23 cellular contexts compared by ENCODE assay signal in genomic region chr14:31835049-31835448, GRCh38.
"Had no signal": no experiment of that assay in that cellular context is flagged by ENCODE, and none has a peak within 500 bp of the region (broad histone marks: within the 10 kb centered on the region; RNA-seq: fewer than 3 reads in every experiment).

No MANE protein-coding gene starts in this region.

- H3K27ac Mint-ChIP-seq: activated naive CD8-positive, alpha-beta T cell treated with anti-CD3 and anti-CD28 coated beads for 36 hours; activated T-helper 2 cell treated with anti-CD3 and anti-CD28 coated beads, Interferon-gamma antibody, Interleukin-2, Interleukin-4, amounts not matched to agents 10 μg/mL and 5 μg/mL and 100 μg/mL, durations not matched to agents 14 hours and 24 hours and 36 hours; memory B cell; type B pancreatic cell; WTC11 had no signal

- H3K4me3 ChIP-seq: cardiac muscle cell, esophagus muscularis mucosa, gastrocnemius medialis, mucosa of descending colon, sigmoid colon, thoracic aorta, vagina had no signal

- H3K36me3 Mint-ChIP-seq: type B pancreatic cell, WTC11 had no signal

- DNase-seq: activated CD8-positive, alpha-beta memory T cell treated with anti-CD3 and anti-CD28 coated beads, Interleukin-2, amount 50 U/mL, for 4 hours; activated naive CD4-positive, alpha-beta T cell; activated naive CD8-positive, alpha-beta T cell treated with anti-CD3 and anti-CD28 coated beads for 36 hours; activated T-cell treated with anti-CD3 and anti-CD28 coated beads, Interleukin-2, amount 50 U/mL, for 4 hours; amniotic stem cell; effector CD8-positive, alpha-beta T cell; gastrocnemius medialis; hippocampal formation; left ventricle myocardium superior; nucleus accumbens; sigmoid colon; stimulated activated CD4-positive, alpha-beta T cell treated with anti-CD3 and anti-CD28 coated beads, Interleukin-4, amount 100 ng/mL, for 1 hour; stimulated activated naive CD4-positive, alpha-beta T cell treated with Interleukin-2 at 50 U/mL for 16 hours; T-helper 9 cell had no signal

- H3K4me1 ChIP-seq: gastrocnemius medialis, sigmoid colon, vagina had no signal

- H3K9me3 ChIP-seq: esophagus muscularis mucosa, gastrocnemius medialis, mucosa of descending colon, sigmoid colon, thoracic aorta, vagina had no signal

- H3K27me3 ChIP-seq: cardiac muscle cell, esophagus muscularis mucosa, gastrocnemius medialis, sigmoid colon, vagina had no signal

- H3K4me3 Mint-ChIP-seq: activated naive CD8-positive, alpha-beta T cell treated with anti-CD3 and anti-CD28 coated beads for 36 hours; activated T-cell treated with anti-CD3 and anti-CD28 coated beads, Interleukin-2, amount 50 U/mL, for 4 hours; memory B cell; type B pancreatic cell; WTC11 had no signal

- H3K4me1 Mint-ChIP-seq: activated naive CD8-positive, alpha-beta T cell treated with anti-CD3 and anti-CD28 coated beads for 36 hours; WTC11 had no signal

- H3K27ac ChIP-seq: cardiac muscle cell, esophagus muscularis mucosa, gastrocnemius medialis, sigmoid colon, thoracic aorta, vagina had no signal

- ATAC-seq: activated T-cell treated with anti-CD3 and anti-CD28 coated beads, Interleukin-2, amount 50 U/mL, for 4 hours; gastrocnemius medialis; left ventricle myocardium superior; mucosa of descending colon; WTC11 had no signal

- H3K27me3 Mint-ChIP-seq: activated naive CD8-positive, alpha-beta T cell treated with anti-CD3 and anti-CD28 coated beads for 36 hours; memory B cell; type B pancreatic cell had no signal

- H3K36me3 ChIP-seq: cardiac muscle cell, esophagus muscularis mucosa, gastrocnemius medialis, sigmoid colon, thoracic aorta, vagina had no signal

- H3K9me3 Mint-ChIP-seq: activated T-helper 2 cell treated with anti-CD3 and anti-CD28 coated beads, Interferon-gamma antibody, Interleukin-2, Interleukin-4, amounts not matched to agents 10 μg/mL and 5 μg/mL and 100 μg/mL, durations not matched to agents 14 hours and 24 hours and 36 hours; memory B cell; type B pancreatic cell had no signal
